Comparison of ENCODE assay signal across 8 cellular contexts in genomic region chr12:109428038-109428629, GRCh38. TPM values are rescaled to one million over a fixed set of nuclear protein-coding genes. Genes with fewer than 3 reads are reported as not detected.
DNase-seq lines count a peak whose midpoint lies in the region; ATAC-seq lines count a peak whose summit lies in the region.

No MANE protein-coding gene starts in this region.

- H2BK15ac ChIP-seq in mesenchymal stem cell (ENCODE audit: low read depth, poor library complexity, severe bottlenecking), result no peak overlapping the region

- H2AK5ac ChIP-seq in mesenchymal stem cell (ENCODE audit: low read length, severe bottlenecking), result no peak overlapping the region

- no peak overlapping the region for H3K18ac ChIP-seq in mesenchymal stem cell (ENCODE audit: low read depth in 1 of 2, low read length in 2 of 2)

- 11% methylated on average over 4 of the region's 8 CpGs for WGBS in mesenchymal stem cell

- H3K4me1 Mint-ChIP-seq in activated CD4-positive, alpha-beta memory T cell treated with anti-CD3 and anti-CD28 coated beads for 36 hours (ENCODE audit: low read depth), result peaks cover 1% of the 10 kb centered on the region

- H2BK12ac ChIP-seq in mesenchymal stem cell (ENCODE audit: low read length in 2 of 2), result no peak overlapping the region

- H4K91ac ChIP-seq in mesenchymal stem cell (ENCODE audit: low read length), result no peak overlapping the region

- H3K4me3 ChIP-seq in mesenchymal stem cell (ENCODE audit: insufficient read depth in 1 of 2, low read depth in 1 of 2, low read length in 2 of 2), result no peak overlapping the region

- POLR2A ChIA-PET in activated CD4-positive, alpha-beta memory T cell treated with anti-CD3 and anti-CD28 coated beads for 36 hours (lab: Charles Lee), result no interaction called here

- H2BK120ac ChIP-seq in mesenchymal stem cell (ENCODE audit: low read depth, low read length), result no peak overlapping the region

- no peaks in the 10 kb centered on the region for H3K9me3 Mint-ChIP-seq in activated CD4-positive, alpha-beta memory T cell treated with anti-CD3 and anti-CD28 coated beads for 36 hours

- no peak overlapping the region for H3K14ac ChIP-seq in mesenchymal stem cell (ENCODE audit: low read length in 2 of 2)

- DNase-seq in GF-D8 (lab: John Stamatoyannopoulos, UW) (peak; percentile 31), NCI-H748 treated with DMSO at 0.1 percent for 48 hours (lab: John Stamatoyannopoulos, UW) (peak; percentile 57), mesenchymal stem cell (peak; percentile 76)
- DNase-seq in activated CD4-positive, alpha-beta memory T cell treated with anti-CD3 and anti-CD28 coated beads for 36 hours, result peak; percentile 80
- peak; percentile 61 for DNase-seq in effector CD8-positive, alpha-beta T cell (lab: John Stamatoyannopoulos, UW)
- DNase-seq in stimulated activated CD8-positive, alpha-beta memory T cell treated with anti-CD3 and anti-CD28 coated beads, Interleukin-15, amount 100 ng/mL, for 48 hours (ENCODE audit: low read depth in 2 of 2), result peak; percentile 57 to 61

- H3K79me1 ChIP-seq in mesenchymal stem cell (replicated peaks; ENCODE audit: low read length, poor library complexity, severe bottlenecking), result no peaks in the 10 kb centered on the region

- H3K9me3 ChIP-seq in mesenchymal stem cell (ENCODE audit: control insufficient read depth, low read length), result no peaks in the 10 kb centered on the region

- intact Hi-C loops in activated CD4-positive, alpha-beta memory T cell treated with anti-CD3 and anti-CD28 coated beads for 36 hours (cut with micrococcal nuclease), result loop anchor here (1.0 kb wide), 1 partner anchor 347 kb away; no protein-coding TSS in a partner anchor

- H2AFZ ChIP-seq in mesenchymal stem cell (ENCODE audit: low read depth, low read length), result no peak overlapping the region

- H3K4me1 ChIP-seq in mesenchymal stem cell (ENCODE audit: control insufficient read depth, insufficient read depth, low read depth, low read length), result no peaks in the 10 kb centered on the region

- peaks cover 2% of the 10 kb centered on the region for H3K27me3 Mint-ChIP-seq in activated CD4-positive, alpha-beta memory T cell treated with anti-CD3 and anti-CD28 coated beads for 36 hours

- peak; percentile 56 for ATAC-seq in HG03469 (IDR thresholded peaks at IDR 0.05; ENCODE audit: unreplicated experiment)
- ATAC-seq in HG03045 (IDR thresholded peaks at IDR 0.05; ENCODE audit: unreplicated experiment), result no peak

- H3K9ac ChIP-seq in mesenchymal stem cell (ENCODE audit: low read length), result peak overlapping the region; percentile 52

- no peak overlapping the region for H3K4me3 Mint-ChIP-seq in activated CD4-positive, alpha-beta memory T cell treated with anti-CD3 and anti-CD28 coated beads for 36 hours

- no peaks in the 10 kb centered on the region for H3K36me3 Mint-ChIP-seq in activated CD4-positive, alpha-beta memory T cell treated with anti-CD3 and anti-CD28 coated beads for 36 hours

- H3K27ac Mint-ChIP-seq in activated CD4-positive, alpha-beta memory T cell treated with anti-CD3 and anti-CD28 coated beads for 36 hours, result no peak overlapping the region

- CTCF ChIA-PET in activated CD4-positive, alpha-beta memory T cell treated with anti-CD3 and anti-CD28 coated beads for 36 hours (lab: Charles Lee), result interaction anchor here (0.6 to 2.1 kb wide), 27 partner anchors 9 to 1475 kb away, joined by 3 to 16 read pairs (median 4); partner anchors contain the start of genes FICD, KCTD10 and UBE3B

- no peak overlapping the region for H2BK5ac ChIP-seq in mesenchymal stem cell (ENCODE audit: low read depth, low read length, poor library complexity, severe bottlenecking)

- H3K27me3 ChIP-seq in mesenchymal stem cell (ENCODE audit: control insufficient read depth in 1 of 2, insufficient read depth in 1 of 2, low read length in 2 of 2), result peaks cover 16 to 18% of the 10 kb centered on the region in 2 experiments

- no peak overlapping the region for H3K4ac ChIP-seq in mesenchymal stem cell (ENCODE audit: low read depth in 1 of 2, low read length in 2 of 2)

- H3K23ac ChIP-seq in mesenchymal stem cell (ENCODE audit: low read length in 2 of 2), result no peak overlapping the region

- H3K36me3 ChIP-seq in mesenchymal stem cell (ENCODE audit: control insufficient read depth in 1 of 2, insufficient read depth in 2 of 2, low read depth in 1 of 2, low read length in 2 of 2), result no peaks in the 10 kb centered on the region

- H3K4me2 ChIP-seq in mesenchymal stem cell (ENCODE audit: low read length, poor library complexity, severe bottlenecking), result no peak overlapping the region

- H4K8ac ChIP-seq in mesenchymal stem cell (ENCODE audit: low read length), result no peak overlapping the region

- H3K27ac ChIP-seq in mesenchymal stem cell (ENCODE audit: low read length, poor library complexity, severe bottlenecking), result no peak overlapping the region

RNA-seq across cellular contexts. Expression of gene KCTD10, which starts 49.0 kb away (rescaled TPM):
- 10 to 100 TPM; 36.2 to 40.3 TPM for total RNA-seq in activated CD4-positive, alpha-beta memory T cell treated with anti-CD3 and anti-CD28 coated beads for 36 hours
- 139 TPM for polyA plus RNA-seq in mesenchymal stem cell (2013, experiment 1 of 2)
- polyA plus RNA-seq in mesenchymal stem cell (2013, experiment 2 of 2), result 132 TPM

RNA-seq across cellular contexts. Expression of gene UBE3B, which starts 49.3 kb away (rescaled TPM):
- 10 to 100 TPM; 29.8 to 32.3 TPM for total RNA-seq in activated CD4-positive, alpha-beta memory T cell treated with anti-CD3 and anti-CD28 coated beads for 36 hours
- 19.1 TPM for polyA plus RNA-seq in mesenchymal stem cell (2013, experiment 1 of 2)
- 19.2 TPM for polyA plus RNA-seq in mesenchymal stem cell (2013, experiment 2 of 2)
